Comparison of ENCODE assay signal across 16 cellular contexts in the genomic region with DNA sequence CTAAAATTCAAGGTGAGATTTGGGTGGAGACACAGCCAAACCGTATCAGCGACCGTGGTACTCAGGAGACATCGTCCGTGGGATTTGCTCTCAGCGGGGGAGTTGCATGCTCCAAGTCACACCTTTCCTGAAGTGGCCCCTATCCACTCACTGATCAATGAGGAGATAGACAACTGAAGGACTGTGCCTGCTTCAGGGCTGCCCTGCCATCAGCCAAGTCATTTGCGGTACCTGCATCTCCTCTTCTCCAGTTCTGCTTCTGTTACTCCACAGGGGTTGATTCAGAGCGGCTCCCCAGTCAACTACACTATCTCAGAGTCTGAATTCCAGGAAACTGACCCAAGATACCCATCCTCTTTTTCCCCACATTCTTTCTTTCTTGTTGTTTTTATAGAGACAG.
"Had no signal": no experiment of that assay in that cellular context is flagged by ENCODE, and none has a peak within 500 bp of the region (broad histone marks: within the 10 kb centered on the region; RNA-seq: fewer than 3 reads in every experiment).

No MANE protein-coding gene starts in this region.

- H3K9me3 ChIP-seq: adrenal gland, body of pancreas, upper lobe of left lung, vagina had no signal

- H3K27ac ChIP-seq: adrenal gland, body of pancreas, cardiac muscle cell, coronary artery, vagina, VCaP had no signal

- H3K4me1 ChIP-seq: vagina had no signal

- FAIRE-seq: TTC549 had no signal

- H3K27me3 ChIP-seq: adrenal gland, body of pancreas, cardiac muscle cell, heart right ventricle, upper lobe of left lung, vagina had no signal

- DNase-seq: activated CD8-positive, alpha-beta memory T cell treated with anti-CD3 and anti-CD28 coated beads, Interleukin-2, amount 50 U/mL, for 4 hours; activated gamma-delta T cell; activated T-cell treated with anti-CD3 and anti-CD28 coated beads, Interleukin-2, amount 50 U/mL, for 1 hour; cerebellar nuclear complex; foreskin melanocyte; T-helper 9 cell had no signal

- H3K4me3 ChIP-seq: adrenal gland, body of pancreas, cardiac muscle cell, coronary artery, heart right ventricle, skin epidermis, upper lobe of left lung, vagina had no signal

- H3K36me3 ChIP-seq: adrenal gland, cardiac muscle cell, heart right ventricle, upper lobe of left lung, vagina had no signal
